ENCODE assay signal across 3 cellular contexts in genomic region chr1:181542406-181542805, GRCh38. TPM values are rescaled to one million over a fixed set of nuclear protein-coding genes. Genes with fewer than 3 reads are reported as not detected.
"Had no signal": no experiment of that assay in that cellular context is flagged by ENCODE, and none has a peak within 500 bp of the region (broad histone marks: within the 10 kb centered on the region; RNA-seq: fewer than 3 reads in every experiment).

No MANE protein-coding gene starts in this region.

RNA-seq across cellular contexts. Expression of gene CACNA1E, which starts 59.1 kb away (rescaled TPM):
- total RNA-seq: fibroblast of lung, glomerular endothelial cell, smooth muscle cell had no signal
